ENCODE assay signal across 3 cellular contexts in the genomic region with DNA sequence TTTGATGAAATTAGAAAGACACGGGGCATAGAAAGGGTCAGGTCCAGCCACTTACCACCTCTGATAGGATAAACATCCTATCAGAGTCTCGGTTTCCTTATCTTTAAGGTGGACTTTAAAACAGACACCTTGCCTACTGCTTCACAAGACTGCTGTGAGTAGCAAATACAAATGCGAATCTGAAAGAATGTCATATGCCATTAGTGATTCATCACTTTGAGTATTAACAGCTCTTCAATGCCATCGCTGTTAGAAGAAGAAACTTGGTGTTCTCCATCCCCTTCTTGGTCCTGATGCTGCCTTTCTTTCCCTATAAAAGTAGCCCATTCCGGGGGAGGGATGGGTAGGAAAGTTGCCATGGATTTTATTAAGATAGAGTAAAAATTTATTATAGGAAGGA.
A peak's percentile ranks its signal among the peaks of the same experiment; 100 is the strongest.
TF ChIP-seq lines count a peak whose summit lies in the region.

No MANE protein-coding gene starts in this region.

TF ChIP-seq in SK-N-SH, 30 proteins besides CTCF, POLR2A, EP300 and RAD21 (continued from another document):
- TF ChIP-seq PBX3 (IDR thresholded peaks at IDR 0.05) (peak; percentile 36; the same call in 1 of the 2 replicates), MAX (IDR thresholded peaks at IDR 0.05; ENCODE audit: low read depth) (no peak), FOXM1 (IDR thresholded peaks at IDR 0.05; ENCODE audit: low read depth) (no peak), RFX5 (IDR thresholded peaks at IDR 0.05; ENCODE audit: low read length) (no peak), TEAD4 (IDR thresholded peaks at IDR 0.05; ENCODE audit: borderline replicate concordance, insufficient read depth) (no peak), SIN3A (IDR thresholded peaks at IDR 0.05; ENCODE audit: borderline replicate concordance, low read depth, low read length) (no peak), JUND (IDR thresholded peaks at IDR 0.05) (no peak), TAF1 (IDR thresholded peaks at IDR 0.05; ENCODE audit: borderline replicate concordance, low read depth, low read length) (no peak), USF2 (IDR thresholded peaks at IDR 0.05; ENCODE audit: borderline replicate concordance, low read depth, low read length) (no peak), NFIC (IDR thresholded peaks at IDR 0.05; ENCODE audit: borderline replicate concordance) (no peak), ZBTB33 (IDR thresholded peaks at IDR 0.05; ENCODE audit: borderline replicate concordance, low read depth) (no peak), ELF1 (IDR thresholded peaks at IDR 0.05) (no peak)

TF ChIP-seq in SK-N-SH treated with all-trans-retinoic acid at 6 μM for 48 hours, 23 proteins besides CTCF, POLR2A, EP300 and RAD21:
- TF ChIP-seq, protein P1, sequence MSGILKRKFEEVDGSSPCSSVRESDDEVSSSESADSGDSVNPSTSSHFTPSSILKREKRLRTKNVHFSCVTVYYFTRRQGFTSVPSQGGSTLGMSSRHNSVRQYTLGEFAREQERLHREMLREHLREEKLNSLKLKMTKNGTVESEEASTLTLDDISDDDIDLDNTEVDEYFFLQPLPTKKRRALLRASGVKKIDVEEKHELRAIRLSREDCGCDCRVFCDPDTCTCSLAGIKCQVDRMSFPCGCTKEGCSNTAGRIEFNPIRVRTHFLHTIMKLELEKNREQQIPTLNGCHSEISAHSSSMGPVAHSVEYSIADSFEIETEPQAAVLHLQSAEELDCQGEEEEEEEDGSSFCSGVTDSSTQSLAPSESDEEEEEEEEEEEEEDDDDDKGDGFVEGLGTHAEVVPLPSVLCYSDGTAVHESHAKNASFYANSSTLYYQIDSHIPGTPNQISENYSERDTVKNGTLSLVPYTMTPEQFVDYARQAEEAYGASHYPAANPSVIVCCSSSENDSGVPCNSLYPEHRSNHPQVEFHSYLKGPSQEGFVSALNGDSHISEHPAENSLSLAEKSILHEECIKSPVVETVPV (CRISPR knock-in tag; IDR thresholded peaks at IDR 0.05) = no peak
- TF ChIP-seq TOX (CRISPR knock-in tag; IDR thresholded peaks at IDR 0.05; ENCODE audit: borderline replicate concordance) = no peak
- TF ChIP-seq CSDC2 (CRISPR knock-in tag; IDR thresholded peaks at IDR 0.05) = no peak
- TF ChIP-seq ZFP30 (CRISPR knock-in tag; IDR thresholded peaks at IDR 0.05) = no peak
- no peak for TF ChIP-seq GLIS3 (CRISPR knock-in tag; IDR thresholded peaks at IDR 0.05)
- TF ChIP-seq POU6F1 (CRISPR knock-in tag; IDR thresholded peaks at IDR 0.05; ENCODE audit: borderline replicate concordance, low read depth) = no peak
- no peak for TF ChIP-seq ZFP3 (CRISPR knock-in tag; IDR thresholded peaks at IDR 0.05)
- TF ChIP-seq, protein P2, sequence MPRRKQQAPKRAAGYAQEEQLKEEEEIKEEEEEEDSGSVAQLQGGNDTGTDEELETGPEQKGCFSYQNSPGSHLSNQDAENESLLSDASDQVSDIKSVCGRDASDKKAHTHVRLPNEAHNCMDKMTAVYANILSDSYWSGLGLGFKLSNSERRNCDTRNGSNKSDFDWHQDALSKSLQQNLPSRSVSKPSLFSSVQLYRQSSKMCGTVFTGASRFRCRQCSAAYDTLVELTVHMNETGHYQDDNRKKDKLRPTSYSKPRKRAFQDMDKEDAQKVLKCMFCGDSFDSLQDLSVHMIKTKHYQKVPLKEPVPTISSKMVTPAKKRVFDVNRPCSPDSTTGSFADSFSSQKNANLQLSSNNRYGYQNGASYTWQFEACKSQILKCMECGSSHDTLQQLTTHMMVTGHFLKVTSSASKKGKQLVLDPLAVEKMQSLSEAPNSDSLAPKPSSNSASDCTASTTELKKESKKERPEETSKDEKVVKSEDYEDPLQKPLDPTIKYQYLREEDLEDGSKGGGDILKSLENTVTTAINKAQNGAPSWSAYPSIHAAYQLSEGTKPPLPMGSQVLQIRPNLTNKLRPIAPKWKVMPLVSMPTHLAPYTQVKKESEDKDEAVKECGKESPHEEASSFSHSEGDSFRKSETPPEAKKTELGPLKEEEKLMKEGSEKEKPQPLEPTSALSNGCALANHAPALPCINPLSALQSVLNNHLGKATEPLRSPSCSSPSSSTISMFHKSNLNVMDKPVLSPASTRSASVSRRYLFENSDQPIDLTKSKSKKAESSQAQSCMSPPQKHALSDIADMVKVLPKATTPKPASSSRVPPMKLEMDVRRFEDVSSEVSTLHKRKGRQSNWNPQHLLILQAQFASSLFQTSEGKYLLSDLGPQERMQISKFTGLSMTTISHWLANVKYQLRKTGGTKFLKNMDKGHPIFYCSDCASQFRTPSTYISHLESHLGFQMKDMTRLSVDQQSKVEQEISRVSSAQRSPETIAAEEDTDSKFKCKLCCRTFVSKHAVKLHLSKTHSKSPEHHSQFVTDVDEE (CRISPR knock-in tag; IDR thresholded peaks at IDR 0.05) = no peak
- TF ChIP-seq ISL1 (CRISPR knock-in tag; IDR thresholded peaks at IDR 0.05) = no peak
- TF ChIP-seq ESRRG (CRISPR knock-in tag; IDR thresholded peaks at IDR 0.05) = no peak
- TF ChIP-seq ZC3H10 (CRISPR knock-in tag; IDR thresholded peaks at IDR 0.05) = no peak
- TF ChIP-seq ZNF565 (CRISPR knock-in tag; conservative IDR thresholded peaks at IDR 0.05; ENCODE audit: low read depth) = no peak
- no peak for TF ChIP-seq PPARA (CRISPR knock-in tag; IDR thresholded peaks at IDR 0.05; ENCODE audit: borderline replicate concordance)
TF ChIP-seq in SK-N-SH treated with all-trans-retinoic acid at 6 μM for 48 hours: peak in this region for 0.

TF ChIP-seq in WTC11, 78 proteins besides CTCF, POLR2A, EP300 and RAD21 (continued from another document):
- TF ChIP-seq CDX4 (CRISPR knock-in tag; IDR thresholded peaks at IDR 0.05; ENCODE audit: borderline replicate concordance) (no peak), NR1H2 (CRISPR knock-in tag; IDR thresholded peaks at IDR 0.05) (no peak), ZBTB21 (CRISPR knock-in tag; IDR thresholded peaks at IDR 0.05; ENCODE audit: borderline replicate concordance) (no peak), ZNF416 (CRISPR knock-in tag; IDR thresholded peaks at IDR 0.05) (no peak), ATF6 (CRISPR knock-in tag; IDR thresholded peaks at IDR 0.05) (no peak), HMGXB4 (CRISPR knock-in tag; IDR thresholded peaks at IDR 0.05) (no peak), ZNF281 (CRISPR knock-in tag; IDR thresholded peaks at IDR 0.05) (no peak), ZNF512 (CRISPR knock-in tag; IDR thresholded peaks at IDR 0.05; ENCODE audit: borderline replicate concordance) (no peak), TEAD1 (CRISPR knock-in tag; IDR thresholded peaks at IDR 0.05) (no peak), GTF2I (CRISPR knock-in tag; conservative IDR thresholded peaks at IDR 0.05) (no peak), FOXJ3 (CRISPR knock-in tag; IDR thresholded peaks at IDR 0.05; ENCODE audit: borderline replicate concordance) (no peak), ELF4 (CRISPR knock-in tag; IDR thresholded peaks at IDR 0.05; ENCODE audit: low read depth) (no peak), RORB (CRISPR knock-in tag; IDR thresholded peaks at IDR 0.05) (no peak)
- TF ChIP-seq, protein P3, sequence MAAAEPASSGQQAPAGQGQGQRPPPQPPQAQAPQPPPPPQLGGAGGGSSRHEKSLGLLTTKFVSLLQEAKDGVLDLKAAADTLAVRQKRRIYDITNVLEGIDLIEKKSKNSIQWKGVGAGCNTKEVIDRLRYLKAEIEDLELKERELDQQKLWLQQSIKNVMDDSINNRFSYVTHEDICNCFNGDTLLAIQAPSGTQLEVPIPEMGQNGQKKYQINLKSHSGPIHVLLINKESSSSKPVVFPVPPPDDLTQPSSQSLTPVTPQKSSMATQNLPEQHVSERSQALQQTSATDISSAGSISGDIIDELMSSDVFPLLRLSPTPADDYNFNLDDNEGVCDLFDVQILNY (CRISPR knock-in tag; IDR thresholded peaks at IDR 0.05) = no peak
